In the genomic region with DNA sequence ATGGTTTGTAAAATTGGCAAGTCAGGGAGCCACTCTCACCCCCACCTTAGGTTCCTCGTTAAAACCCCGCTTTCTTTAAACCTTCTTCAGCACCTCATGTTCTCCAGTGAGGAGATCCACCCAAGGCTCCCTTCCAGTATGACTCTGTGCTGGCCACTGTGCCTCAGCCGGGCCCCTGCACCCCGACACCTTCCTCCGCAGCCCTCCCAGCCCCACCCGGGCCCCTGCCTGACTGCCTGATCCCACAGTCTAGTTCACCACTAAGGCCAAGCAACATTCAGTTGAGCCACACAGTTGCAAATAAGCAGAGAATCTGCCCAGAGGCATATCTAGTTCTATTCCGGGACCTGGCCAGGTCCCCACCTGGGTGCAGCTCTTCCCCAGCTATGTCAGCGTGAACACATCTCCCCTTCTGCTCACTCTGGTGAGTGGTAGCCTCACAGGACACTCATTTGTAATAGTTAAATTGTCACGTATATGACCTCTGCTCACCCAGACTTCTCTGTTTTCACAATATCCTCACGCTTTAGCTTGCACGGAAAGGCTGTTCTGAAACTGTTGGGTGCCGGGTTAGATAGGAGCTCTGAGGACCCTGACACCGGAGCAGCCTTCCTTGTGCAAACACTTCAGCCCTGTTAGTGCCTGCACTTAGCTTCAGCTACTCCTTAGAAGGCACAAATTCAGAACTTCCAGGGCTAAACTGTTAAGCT, we compare ENCODE assay signal across 20 cellular contexts.
DNase-seq lines count a peak whose midpoint lies in the region; ATAC-seq and TF ChIP-seq lines count a peak whose summit lies in the region.
"Had no signal": no experiment of that assay in that cellular context is flagged by ENCODE, and none has a peak within 500 bp of the region (broad histone marks: within the 10 kb centered on the region; RNA-seq: fewer than 3 reads in every experiment).

No MANE protein-coding gene starts in this region.

- H3K27me3 ChIP-seq in right cardiac atrium (ENCODE audit: control insufficient read depth, insufficient read depth) (no peaks in the 10 kb centered on the region), body of pancreas (no peaks in the 10 kb centered on the region), Peyer's patch (no peaks in the 10 kb centered on the region)
- H3K27me3 ChIP-seq: BE2C, pancreas, right lobe of liver had no signal

- H3K9me3 ChIP-seq in right cardiac atrium (ENCODE audit: control insufficient read depth, low read length) (no peaks in the 10 kb centered on the region), body of pancreas (no peaks in the 10 kb centered on the region), Peyer's patch (no peaks in the 10 kb centered on the region)
- H3K9me3 ChIP-seq: A549, BE2C, Caco-2, heart right ventricle, pancreas, right lobe of liver had no signal

- H3K4me1 ChIP-seq in right cardiac atrium (ENCODE audit: control insufficient read depth, insufficient read depth, low read length): no peaks in the 10 kb centered on the region
- H3K4me1 ChIP-seq in body of pancreas: no peaks in the 10 kb centered on the region
- H3K4me1 ChIP-seq in Peyer's patch: no peaks in the 10 kb centered on the region
- H3K4me1 ChIP-seq: A549, BE2C, heart right ventricle, pancreas, right lobe of liver had no signal

- H3K4me3 ChIP-seq in right cardiac atrium (ENCODE audit: low read length): no peak overlapping the region
- no peak overlapping the region for H3K4me3 ChIP-seq in body of pancreas
- H3K4me3 ChIP-seq in Peyer's patch: no peak overlapping the region
- H3K4me3 ChIP-seq: A549, heart right ventricle, pancreas, right lobe of liver had no signal

- TF ChIP-seq CTCF in body of pancreas (IDR thresholded peaks at IDR 0.05) (no peak), Peyer's patch (IDR thresholded peaks at IDR 0.05) (no peak)

- H3K36me3 ChIP-seq in body of pancreas (replicated peaks in 1 of 2; ENCODE audit: insufficient read depth in 1 of 2, low read depth in 2 of 2) (no peaks in the 10 kb centered on the region), Peyer's patch (no peaks in the 10 kb centered on the region)
- H3K36me3 ChIP-seq: pancreas, right lobe of liver had no signal

- ATAC-seq in right cardiac atrium (peak; percentile 18 to 60), left cardiac atrium (no peak), HG03139 (IDR thresholded peaks at IDR 0.05; ENCODE audit: unreplicated experiment) (no peak), body of pancreas (no peak)
- ATAC-seq: A549; activated CD8-positive, alpha-beta memory T cell treated with anti-CD3 and anti-CD28 coated beads, Interleukin-2, amount 10 ng/mL, durations not matched to agents 7 days and 5 days; pancreas had no signal

- DNase-seq in right cardiac atrium (no peak), left cardiac atrium (no peak), NCI-H510A treated with DMSO at 0.1 percent for 48 hours (lab: John Stamatoyannopoulos, UW) (peak; percentile 67), left kidney (ENCODE audit: low read depth, low spot score) (peak; percentile 36), body of pancreas (no peak), NCI-H1694 (lab: John Stamatoyannopoulos, UW) (no peak), Peyer's patch (no peak)
- DNase-seq: activated CD4-positive, alpha-beta T cell treated with anti-CD3 and anti-CD28 coated beads, Interleukin-2, amount 10 ng/mL, durations not matched to agents 7 days and 5 days; activated CD8-positive, alpha-beta memory T cell treated with anti-CD3 and anti-CD28 coated beads, Interleukin-2, amount 10 ng/mL, durations not matched to agents 7 days and 5 days; activated naive CD4-positive, alpha-beta T cell treated with anti-CD3 and anti-CD28 coated beads, Interleukin-2, amount 10 ng/mL, durations not matched to agents 7 days and 5 days; anterior cingulate cortex; BE2C; Caco-2; heart right ventricle; naive B cell; pancreas; right lobe of liver had no signal

- 86% methylated on average over 13 of the region's 13 CpGs for WGBS in right cardiac atrium
- 83 to 92% methylated on average over 13 of the region's 13 CpGs for WGBS in body of pancreas, 2 donors

- TF ChIP-seq POLR2A in body of pancreas (IDR thresholded peaks at IDR 0.05) (no peak), Peyer's patch (IDR thresholded peaks at IDR 0.05) (no peak)

- intact Hi-C loops in right cardiac atrium (cut with DNase I) (no loop called here), left cardiac atrium (cut with DNase I) (no loop called here), body of pancreas (cut with DNase I) (no loop called here)

- H3K27ac ChIP-seq in right cardiac atrium (ENCODE audit: low read length) (no peak overlapping the region), body of pancreas (no peak overlapping the region), Peyer's patch (no peak overlapping the region)
- H3K27ac ChIP-seq: A549, epithelial cell of prostate, heart right ventricle, pancreas, right lobe of liver had no signal

Comparison
In these comparisons a context has a peak if more than half of its experiments do, and no peak if none do; other contexts are left out.
1. ATAC-seq: peak in right cardiac atrium (2 of 2); none in left cardiac atrium (0 of 2), HG03139 (single experiment) and body of pancreas (single experiment).
2. DNase-seq: peak in NCI-H510A treated with DMSO at 0.1 percent for 48 hours (single experiment) and left kidney (single experiment); none in right cardiac atrium (0 of 3), left cardiac atrium (single experiment), body of pancreas (0 of 4), NCI-H1694 (single experiment) and Peyer's patch (0 of 3).